8 cellular contexts compared by ENCODE assay signal in the genomic region with DNA sequence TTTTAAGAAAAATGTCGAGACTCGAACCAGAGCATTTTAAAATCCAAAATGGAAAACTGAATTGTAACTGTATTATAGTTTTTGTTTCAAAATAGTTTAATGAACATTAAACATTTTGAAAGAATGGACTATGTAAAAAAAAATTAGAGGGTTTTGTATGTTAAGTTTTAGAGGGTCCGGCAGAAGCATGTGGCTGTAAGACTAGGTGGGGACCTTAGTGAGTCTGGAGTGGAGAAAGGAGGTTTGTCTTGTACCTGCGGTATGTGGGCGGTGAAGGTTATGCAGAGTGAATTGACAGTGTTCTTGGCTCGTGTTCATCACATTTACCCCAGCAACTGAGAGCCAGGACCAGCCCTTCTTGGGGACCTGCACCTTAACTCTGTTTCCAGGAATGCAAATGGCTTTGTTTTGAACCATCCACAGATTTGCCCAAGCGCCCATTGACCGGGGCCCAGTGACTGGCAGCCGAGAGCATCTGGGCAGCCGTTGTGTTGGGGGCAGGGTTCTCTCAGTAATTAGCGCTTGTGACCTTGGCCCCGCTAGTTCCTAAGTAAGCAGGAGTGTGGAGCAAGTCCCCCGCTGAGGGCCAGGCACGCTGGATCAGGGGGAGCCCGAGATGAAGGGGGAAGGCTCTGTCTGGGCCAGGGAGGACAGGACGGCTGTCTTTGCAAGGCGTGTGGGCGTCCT. TPM values are rescaled to one million over a fixed set of nuclear protein-coding genes. Genes with fewer than 3 reads are reported as not detected.
DNase-seq lines count a peak whose midpoint lies in the region; ATAC-seq and TF ChIP-seq lines count a peak whose summit lies in the region.

No MANE protein-coding gene starts in this region.

- H3K4me3 ChIP-seq in breast epithelium (peak overlapping the region; percentile 61 to 98 (median 72)), right lobe of liver (peak overlapping the region; percentile 58 to 69 (median 60)), thymus (ENCODE audit: low read length) (peak overlapping the region; percentile 100)

- 42% methylated on average over 9 of the region's 18 CpGs for WGBS in right lobe of liver (ENCODE audit: insufficient coverage, low coverage, low lambda C conversion rate, missing lambda C conversion rate)
- WGBS in thymus = 96% methylated on average over 18 of the region's 18 CpGs

- intact Hi-C loops in breast epithelium (cut with DNase I; ENCODE audit: low total_unique reads) (loop anchor here (5.0 kb wide), 1 partner anchor 554 kb away; no protein-coding TSS in a partner anchor), right lobe of liver (cut with DNase I) (no loop called here)

- H3K4me1 ChIP-seq in breast epithelium (no peaks in the 10 kb centered on the region), right lobe of liver (peaks cover 0 to 12% (median 1%) of the 10 kb centered on the region in 4 donors), thymus (ENCODE audit: control insufficient read depth, insufficient read depth, low read length) (peaks cover 12% of the 10 kb centered on the region)

- H3K9me3 ChIP-seq in breast epithelium = peaks cover 0 to 19% of the 10 kb centered on the region in 2 donors
- no peaks in the 10 kb centered on the region for H3K9me3 ChIP-seq in right lobe of liver
- no peaks in the 10 kb centered on the region for H3K9me3 ChIP-seq in thymus (ENCODE audit: control insufficient read depth)

- H3K27ac ChIP-seq in breast epithelium = peak overlapping the region; percentile 100
- peak overlapping the region; percentile 100 for H3K27ac ChIP-seq in right lobe of liver
- H3K27ac ChIP-seq in thymus (ENCODE audit: low read depth) = no peak overlapping the region

- TF ChIP-seq CTCF in breast epithelium (IDR thresholded peaks at IDR 0.05) (no peak), right lobe of liver (IDR thresholded peaks at IDR 0.05) (no peak)

- H3K36me3 ChIP-seq in breast epithelium (no peaks in the 10 kb centered on the region), right lobe of liver (peaks cover 0 to 11% (median 5%) of the 10 kb centered on the region in 4 donors), thymus (ENCODE audit: control insufficient read depth, insufficient read depth) (peaks cover 15% of the 10 kb centered on the region)

- DNase-seq in Daoy (ENCODE audit: low read depth) = peak; percentile 54
- peak; percentile 59 for DNase-seq in NCI-H82 (lab: John Stamatoyannopoulos, UW)
- DNase-seq in breast epithelium (ENCODE audit: low spot score in 2 of 2) = peak in 1 of 2 donors; percentile 60
- peak; percentile 70 to 86 (median 84) for DNase-seq in right lobe of liver
- DNase-seq in NCI-H187 (lab: John Stamatoyannopoulos, UW) = no peak
- no peak for DNase-seq in NOMO-1 treated with DMSO at 0.1 percent for 48 hours (lab: John Stamatoyannopoulos, UW; ENCODE audit: unreplicated experiment)

- ATAC-seq in right lobe of liver (peak; percentile 13 to 28 (median 20)), HG02642 (IDR thresholded peaks at IDR 0.05; ENCODE audit: poor library complexity, unreplicated experiment) (no peak)

- TF ChIP-seq POLR2A in breast epithelium (IDR thresholded peaks at IDR 0.05) = no peak
- peak; percentile 52 for TF ChIP-seq POLR2A in right lobe of liver (IDR thresholded peaks at IDR 0.05)

- H3K27me3 ChIP-seq in breast epithelium = no peaks in the 10 kb centered on the region
- no peaks in the 10 kb centered on the region for H3K27me3 ChIP-seq in right lobe of liver
- H3K27me3 ChIP-seq in thymus (ENCODE audit: control insufficient read depth, insufficient read depth) = no peaks in the 10 kb centered on the region

RNA-seq across cellular contexts. Expression of a gene that starts 1.4 kb away (rescaled TPM):
- total RNA-seq in Daoy (2014; rRNA removed; shearing (Covaris generic)) = 7.5 and 11.6 TPM in 2 replicates
- total RNA-seq in breast epithelium = 100 to 1,000 TPM; 132 to 347 (median 186) TPM
- 10 to 100 TPM; 25.2 to 86.4 (median 75.2) TPM for total RNA-seq in right lobe of liver
- 65.8 TPM for polyA plus RNA-seq in thymus

Comparison
In these comparisons a context has a peak if more than half of its experiments do, and no peak if none do; other contexts are left out.
1. DNase-seq: peak in Daoy (single experiment), NCI-H82 (single experiment) and right lobe of liver (3 of 3); none in NCI-H187 (0 of 2) and NOMO-1 treated with DMSO at 0.1 percent for 48 hours (single experiment).
2. Peak in every context shown above with its lines, with median percentiles within 50 percentile points of each other: H3K4me3 ChIP-seq.